Comparison of ENCODE assay signal across 12 cellular contexts in the genomic region with DNA sequence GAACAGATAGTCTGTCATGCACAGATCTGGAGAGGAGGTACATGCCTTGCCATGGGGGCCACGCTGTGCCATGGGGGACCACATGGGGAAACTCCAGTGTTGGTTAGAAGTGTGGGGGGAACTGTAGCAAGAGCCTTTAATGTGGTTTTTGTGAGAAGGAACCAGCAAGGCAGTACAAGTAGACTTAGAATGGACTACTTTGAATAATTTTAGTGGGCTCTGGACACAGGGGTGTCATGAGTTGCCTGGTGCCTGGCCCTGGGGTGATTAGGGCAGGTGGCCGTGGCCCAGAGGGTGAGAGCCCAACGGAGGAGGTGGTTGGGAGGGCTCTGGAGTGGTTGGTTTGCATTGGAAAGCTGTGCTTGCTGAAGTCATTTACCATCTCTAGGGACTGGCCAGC.
"Had no signal": no experiment of that assay in that cellular context is flagged by ENCODE, and none has a peak within 500 bp of the region (broad histone marks: within the 10 kb centered on the region; RNA-seq: fewer than 3 reads in every experiment).

No MANE protein-coding gene starts in this region.

- H3K36me3 Mint-ChIP-seq: naive thymus-derived CD4-positive, alpha-beta T cell; stimulated activated effector memory CD8-positive, alpha-beta T cell treated with anti-CD3 and anti-CD28 coated beads, Interleukin-12 subunit alpha, Interleukin-12 subunit beta, amount 100 ng/mL, for 72 hours had no signal

- H3K27ac ChIP-seq: colonic mucosa, right atrium auricular region, tibial nerve had no signal

- H3K9me3 ChIP-seq: colonic mucosa, right atrium auricular region, tibial nerve had no signal

- H3K27me3 ChIP-seq: colonic mucosa, right atrium auricular region, tibial nerve had no signal

- H3K27ac Mint-ChIP-seq: activated B cell treated with CpG ODN at 0.5 μM for 24 hours; stimulated activated effector memory CD8-positive, alpha-beta T cell treated with anti-CD3 and anti-CD28 coated beads, Interleukin-12 subunit alpha, Interleukin-12 subunit beta, amount 100 ng/mL, for 72 hours had no signal

- ATAC-seq: activated T-cell treated with anti-CD3 and anti-CD28 coated beads, Interleukin-2, amount 50 U/mL, for 72 hours; naive thymus-derived CD4-positive, alpha-beta T cell; stimulated activated effector memory CD8-positive, alpha-beta T cell treated with anti-CD3 and anti-CD28 coated beads, Interleukin-12 subunit alpha, Interleukin-12 subunit beta, amount 100 ng/mL, for 72 hours had no signal

- DNase-seq: activated B cell treated with CpG ODN at 0.5 μM for 24 hours; activated T-cell treated with anti-CD3 and anti-CD28 coated beads, Interleukin-2, amount 50 U/mL, for 72 hours; colonic mucosa; foreskin melanocyte; head of caudate nucleus; naive thymus-derived CD4-positive, alpha-beta T cell; posterior cingulate gyrus; small intestine; T-helper 2 cell had no signal

- H3K36me3 ChIP-seq: colonic mucosa, right atrium auricular region, tibial nerve had no signal

- H3K4me3 Mint-ChIP-seq: activated B cell treated with CpG ODN at 0.5 μM for 24 hours; activated T-cell treated with anti-CD3 and anti-CD28 coated beads, Interleukin-2, amount 50 U/mL, for 72 hours; naive thymus-derived CD4-positive, alpha-beta T cell; stimulated activated effector memory CD8-positive, alpha-beta T cell treated with anti-CD3 and anti-CD28 coated beads, Interleukin-12 subunit alpha, Interleukin-12 subunit beta, amount 100 ng/mL, for 72 hours had no signal

- H3K4me3 ChIP-seq: colonic mucosa, right atrium auricular region, tibial nerve had no signal
